ENCODE assay signal across 9 cellular contexts in the genomic region with DNA sequence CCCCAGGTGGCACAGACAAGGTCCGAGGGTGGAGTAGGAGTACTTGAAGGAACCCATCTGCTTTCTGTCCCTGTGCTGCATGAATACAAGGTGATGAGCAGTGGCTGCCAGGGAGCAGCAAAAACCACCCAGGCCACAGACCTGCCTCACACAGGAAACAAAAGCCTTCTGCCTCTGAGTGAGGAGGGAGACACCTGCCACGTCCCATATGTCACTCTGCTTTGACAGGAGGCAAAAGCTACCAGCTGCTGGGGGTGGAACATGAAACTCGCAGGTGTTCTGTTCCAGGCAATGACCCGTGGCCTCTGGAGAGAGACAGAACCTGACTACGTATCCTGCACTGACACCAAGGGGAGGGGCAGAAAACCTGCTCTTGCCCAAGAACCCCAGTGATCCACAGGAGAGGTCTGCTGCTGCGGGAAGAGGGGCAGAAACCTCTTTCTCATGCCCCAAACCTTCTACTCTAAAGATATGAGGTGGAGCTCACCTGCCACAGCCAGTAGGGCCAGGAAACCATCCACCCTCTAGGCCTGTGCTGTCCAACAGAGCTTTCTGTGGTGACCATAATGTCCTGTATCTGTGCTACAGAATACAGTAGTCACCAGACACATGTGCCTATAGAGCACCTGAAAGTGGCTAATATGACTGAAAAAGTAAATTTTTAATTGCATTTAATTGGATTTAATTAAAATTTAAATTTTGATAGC.
DNase-seq lines count a peak whose midpoint lies in the region; ATAC-seq, FAIRE-seq and TF ChIP-seq lines count a peak whose summit lies in the region.
"Had no signal": no experiment of that assay in that cellular context is flagged by ENCODE, and none has a peak within 500 bp of the region (broad histone marks: within the 10 kb centered on the region; RNA-seq: fewer than 3 reads in every experiment).

No MANE protein-coding gene starts in this region.

- no peak overlapping the region for H3K27ac ChIP-seq in SJCRH30
- H3K27ac ChIP-seq in mammary epithelial cell (ENCODE audit: insufficient read depth, low read depth, low read length) = no peak overlapping the region
- H3K27ac ChIP-seq in PC-9 = no peak overlapping the region

- H3K27me3 Mint-ChIP-seq in nephron progenitor cell (ENCODE audit: low read depth, poor library complexity) = no peaks in the 10 kb centered on the region

- TF ChIP-seq CTCF in nephron progenitor cell (IDR thresholded peaks at IDR 0.05) (no peak), mammary epithelial cell (conservative IDR thresholded peaks at IDR 0.05 in 1 of 2, IDR thresholded peaks at IDR 0.05 in 1 of 2; ENCODE audit: extremely low read depth in 1 of 2, insufficient read depth in 1 of 2, low read depth in 1 of 2, low read length in 2 of 2) (no peak), PC-9 (conservative IDR thresholded peaks at IDR 0.05) (no peak)

- POLR2A ChIA-PET in PC-9 (lab: Charles Lee; ENCODE audit: unreplicated experiment) = no interaction called here

- in situ Hi-C loops in mammary epithelial cell (cut with MboI; ENCODE audit: low sequenced_read_pairs in 2 of 2) = no loop called here

- no peaks in the 10 kb centered on the region for H3K4me1 Mint-ChIP-seq in nephron progenitor cell

- H3K4me2 ChIP-seq in mammary epithelial cell (ENCODE audit: insufficient read depth, low read depth, low read length) (no peak overlapping the region), PC-9 (no peak overlapping the region)

- peak; percentile 98 for ATAC-seq in GM21576 (IDR thresholded peaks at IDR 0.05; ENCODE audit: unreplicated experiment)
- peak; percentile 87 for ATAC-seq in HG03571 (IDR thresholded peaks at IDR 0.05; ENCODE audit: unreplicated experiment)

- H3K4me1 ChIP-seq in SJCRH30 = no peaks in the 10 kb centered on the region; the same call in 1 of the 2 replicates
- H3K4me1 ChIP-seq in mammary epithelial cell (ENCODE audit: insufficient read depth, low read length) = no peaks in the 10 kb centered on the region
- H3K4me1 ChIP-seq in PC-9 (replicated peaks; ENCODE audit: insufficient read depth) = no peaks in the 10 kb centered on the region

- peaks cover 57% of the 10 kb centered on the region for H3K36me3 Mint-ChIP-seq in nephron progenitor cell (ENCODE audit: low read depth)

- CTCF ChIA-PET in mammary epithelial cell (lab: Charles Lee; ENCODE audit: low non-redundant PET) = interaction anchor here (0.6 kb wide), 1 partner anchor 172 kb away, joined by 5 read pairs; no protein-coding TSS in a partner anchor
- CTCF ChIA-PET in PC-9 (lab: Charles Lee) = no interaction called here

- no peak overlapping the region for H3K4me3 Mint-ChIP-seq in nephron progenitor cell

- DNase-seq in GM18507 (ENCODE audit: extremely low spot score, insufficient read length, low read depth) (peak; percentile 2), SJCRH30 (peak; percentile 33 to 64), NCI-H226 (no peak), nephron progenitor cell (no peak), mammary epithelial cell (no peak), PC-9 (no peak)

- H3K4me3 ChIP-seq in SJCRH30 (no peak overlapping the region), mammary epithelial cell (replicated peaks in 1 of 3; ENCODE audit: insufficient read depth in 1 of 3, low read depth in 2 of 3, low read length in 3 of 3) (no peak overlapping the region), PC-9 (no peak overlapping the region)

- H3K36me3 ChIP-seq in SJCRH30 = peaks cover 11% of the 10 kb centered on the region
- no peaks in the 10 kb centered on the region for H3K36me3 ChIP-seq in mammary epithelial cell (ENCODE audit: insufficient read depth, low read length)
- H3K36me3 ChIP-seq in PC-9 (ENCODE audit: low read depth) = no peaks in the 10 kb centered on the region

- no peaks in the 10 kb centered on the region; the same call in 1 of the 2 replicates for H3K9me3 ChIP-seq in SJCRH30 (replicated peaks)
- H3K9me3 ChIP-seq in mammary epithelial cell (replicated peaks; ENCODE audit: insufficient read depth, low read length) = no peaks in the 10 kb centered on the region
- H3K9me3 ChIP-seq in PC-9 (ENCODE audit: insufficient read depth, low read depth) = no peaks in the 10 kb centered on the region

- intact Hi-C loops in mammary epithelial cell (cut with micrococcal nuclease) = no loop called here
- intact Hi-C loops in PC-9 (cut with micrococcal nuclease; ENCODE audit: unreplicated experiment) = no loop called here

- dilution Hi-C loops in mammary epithelial cell (cut with HindIII; ENCODE audit: low sequenced_read_pairs) = no loop called here

- H3K79me2 ChIP-seq in mammary epithelial cell (ENCODE audit: insufficient read depth, low read length) (no peaks in the 10 kb centered on the region), PC-9 (ENCODE audit: low read depth) (no peaks in the 10 kb centered on the region)

- no peaks in the 10 kb centered on the region for H3F3A ChIP-seq in PC-9 (ENCODE audit: insufficient read depth, low read depth)

- H3K9me3 Mint-ChIP-seq in nephron progenitor cell = peaks cover 37% of the 10 kb centered on the region

- WGBS in mammary epithelial cell (ENCODE audit: low coverage, missing lambda C conversion rate) = 100% methylated on average over 5 of the region's 6 CpGs

- BruUV-seq in mammary epithelial cell (replicated peaks; lab: Mats Ljungman, UMichigan) = no TSS peak
- BruUV-seq in PC-9 (replicated peaks; lab: Mats Ljungman, UMichigan) = no TSS peak

- FAIRE-seq in GM18507 (lab: Jason Lieb, UNC) = peak; percentile 76
- FAIRE-seq: colon had no signal

- no peak overlapping the region for H3K27ac Mint-ChIP-seq in nephron progenitor cell

- H3K27me3 ChIP-seq in SJCRH30 (no peaks in the 10 kb centered on the region), mammary epithelial cell (ENCODE audit: insufficient read depth, low read length) (no peaks in the 10 kb centered on the region), PC-9 (ENCODE audit: insufficient read depth, low read depth) (no peaks in the 10 kb centered on the region)

- no peak overlapping the region for H3K9ac ChIP-seq in mammary epithelial cell (ENCODE audit: insufficient read depth, low read length)

- no peaks in the 10 kb centered on the region for H3K9me2 ChIP-seq in PC-9 (ENCODE audit: insufficient read depth)

- H2AFZ ChIP-seq in mammary epithelial cell (ENCODE audit: low read depth, low read length) (no peak overlapping the region), PC-9 (no peak overlapping the region)

- H4K20me1 ChIP-seq in mammary epithelial cell (ENCODE audit: insufficient read depth, low read length) (no peaks in the 10 kb centered on the region), PC-9 (ENCODE audit: insufficient read depth) (no peaks in the 10 kb centered on the region)

Comparison
In these comparisons a context has a peak if more than half of its experiments do, and no peak if none do; other contexts are left out.
1. DNase-seq: peak in GM18507 (single experiment) and SJCRH30 (2 of 2); none in NCI-H226 (single experiment), nephron progenitor cell (single experiment), mammary epithelial cell (single experiment) and PC-9 (0 of 2).